Comparison of ENCODE assay signal across 25 cellular contexts in genomic region chrX:82973641-82974040, GRCh38.
A peak's percentile ranks its signal among the peaks of the same experiment; 100 is the strongest.
DNase-seq lines count a peak whose midpoint lies in the region; ATAC-seq, FAIRE-seq and TF ChIP-seq lines count a peak whose summit lies in the region.
"Had no signal": no experiment of that assay in that cellular context is flagged by ENCODE, and none has a peak within 500 bp of the region (broad histone marks: within the 10 kb centered on the region; RNA-seq: fewer than 3 reads in every experiment).

No MANE protein-coding gene starts in this region.

- DNase-seq in Kasumi-1 (lab: John Stamatoyannopoulos, UW) (peak; percentile 0 to 4), RPMI8226 (peak; percentile 71), lower lobe of right lung (no peak), SKM-1 treated with dmso at 0.1 percent for 144 hours (lab: John Stamatoyannopoulos, UW; ENCODE audit: unreplicated experiment) (no peak), RCC 7860 (ENCODE audit: low spot score) (no peak), epidermal melanocyte (ENCODE audit: insufficient read length, low spot score) (no peak)
- DNase-seq: CD4-positive, alpha-beta T cell; DMS53; GOT3; HCEC 1CT; NCI-H1048; NCI-H1417 treated with DMSO at 0.1 percent for 48 hours; NCI-H1694 treated with DMSO at 0.1 percent for 48 hours; NCI-H2081 treated with DMSO at 0.1 percent for 48 hours; NCI-H2171; NCI-H226; NCI-H510A; NCI-H69; OCI-M1; Peyer's patch; SJCRH30 had no signal

- H3K27me3 ChIP-seq in lower lobe of right lung (ENCODE audit: low read depth): no peaks in the 10 kb centered on the region
- H3K27me3 ChIP-seq: Peyer's patch, SJCRH30 had no signal

- no peak overlapping the region for H3K4me3 ChIP-seq in lower lobe of right lung
- H3K4me3 ChIP-seq: K562, Peyer's patch, SJCRH30 had no signal

- FAIRE-seq in RCC 7860 (lab: Jason Lieb, UNC): no peak
- FAIRE-seq: HTR-8/SVneo, K562 had no signal

- intact Hi-C loops in lower lobe of right lung (cut with DNase I): no loop called here

- no peaks in the 10 kb centered on the region for H3K4me1 ChIP-seq in lower lobe of right lung
- H3K4me1 ChIP-seq: Peyer's patch, SJCRH30 had no signal

- no peak for TF ChIP-seq CTCF in lower lobe of right lung (IDR thresholded peaks at IDR 0.05)

- no peaks in the 10 kb centered on the region for H3K36me3 ChIP-seq in lower lobe of right lung
- H3K36me3 ChIP-seq: Peyer's patch, SJCRH30 had no signal

- ATAC-seq in lower lobe of right lung: peak; percentile 24 to 61
- ATAC-seq in GM21723 (IDR thresholded peaks at IDR 0.05; ENCODE audit: unreplicated experiment): no peak
- ATAC-seq: K562, SK-N-SH treated with all-trans-retinoic acid at 6 μM for 48 hours had no signal

- H3K9me3 ChIP-seq in lower lobe of right lung: no peaks in the 10 kb centered on the region
- H3K9me3 ChIP-seq: Peyer's patch, SJCRH30 had no signal

- H3K27ac ChIP-seq in lower lobe of right lung: no peak overlapping the region
- H3K27ac ChIP-seq: Peyer's patch, SJCRH30 had no signal

Comparison
In these comparisons a context has a peak if more than half of its experiments do, and no peak if none do; other contexts are left out.
1. DNase-seq: peak in Kasumi-1 (2 of 2) and RPMI8226 (single experiment); none in lower lobe of right lung (single experiment), SKM-1 treated with dmso at 0.1 percent for 144 hours (single experiment), RCC 7860 (single experiment) and epidermal melanocyte (single experiment).